ENCODE assay signal across 1 cellular context in genomic region chr12:56040963-56041578, GRCh38.
TF ChIP-seq lines count a peak whose summit lies in the region.

No MANE protein-coding gene starts in this region.

TF ChIP-seq in K562, 482 proteins besides CTCF, POLR2A, EP300 and RAD21 (continued from another document and continues in another):
- TF ChIP-seq THRA (IDR thresholded peaks at IDR 0.05) = no peak
- no peak for TF ChIP-seq MAFG (tag; conservative IDR thresholded peaks at IDR 0.05)
- TF ChIP-seq DEAF1 (CRISPR knock-in tag; IDR thresholded peaks at IDR 0.05) = peak; percentile 20; the same call in 1 of the 2 replicates
- no peak for TF ChIP-seq RREB1 (CRISPR knock-in tag; IDR thresholded peaks at IDR 0.05)
- TF ChIP-seq NFRKB (IDR thresholded peaks at IDR 0.05; ENCODE audit: low read depth) = no peak; the same call in 1 of the 2 replicates
- no peak for TF ChIP-seq RFX7 (CRISPR knock-in tag; IDR thresholded peaks at IDR 0.05)
- no peak for TF ChIP-seq MAFK (IDR thresholded peaks at IDR 0.05; ENCODE audit: low read length)
- TF ChIP-seq ZFP91 (CRISPR knock-in tag; IDR thresholded peaks at IDR 0.05) = no peak
- TF ChIP-seq DPF2 (IDR thresholded peaks at IDR 0.05) = no peak
- TF ChIP-seq HLTF (IDR thresholded peaks at IDR 0.05) = no peak
- TF ChIP-seq IRF9 (tag; IDR thresholded peaks at IDR 0.05) = no peak
- no peak for TF ChIP-seq RAD51 (IDR thresholded peaks at IDR 0.05; ENCODE audit: borderline replicate concordance, low read depth)
- TF ChIP-seq SMARCE1 (IDR thresholded peaks at IDR 0.05) = peak; percentile 9; the same call in 1 of the 2 replicates
- 0 out of 2 replicates have a peak, but pooled peaks have one; percentile 61 for TF ChIP-seq ADNP (tag; IDR thresholded peaks at IDR 0.05)
- no peak for TF ChIP-seq TRIM24 (IDR thresholded peaks at IDR 0.05)
- no peak for TF ChIP-seq XRCC4 (IDR thresholded peaks at IDR 0.05; ENCODE audit: extremely low read depth, insufficient read depth, insufficient read length)
- TF ChIP-seq MCM5 (IDR thresholded peaks at IDR 0.05; ENCODE audit: low read depth) = no peak
- no peak for TF ChIP-seq ATF1 (CRISPR knock-in tag; IDR thresholded peaks at IDR 0.05)
- no peak for TF ChIP-seq ATF1 (tag; IDR thresholded peaks at IDR 0.05)
- TF ChIP-seq ZNF407 (IDR thresholded peaks at IDR 0.05; ENCODE audit: low read depth) = no peak
- TF ChIP-seq ZNF212 (CRISPR knock-in tag; IDR thresholded peaks at IDR 0.05) = no peak
- TF ChIP-seq ZNF551 (CRISPR knock-in tag; IDR thresholded peaks at IDR 0.05) = no peak
- no peak for TF ChIP-seq TSC22D4 (tag; IDR thresholded peaks at IDR 0.05)
- TF ChIP-seq ZNF507 (tag; conservative IDR thresholded peaks at IDR 0.05) = no peak
- TF ChIP-seq DIDO1 (tag; IDR thresholded peaks at IDR 0.05; ENCODE audit: low read depth) = no peak
- TF ChIP-seq HCFC1 (IDR thresholded peaks at IDR 0.05; ENCODE audit: low read depth, low read length) = no peak
- TF ChIP-seq NCOA2 (IDR thresholded peaks at IDR 0.05; ENCODE audit: partially characterized antibody in 2 of 2) = no peak
- TF ChIP-seq NEUROD1 (IDR thresholded peaks at IDR 0.05; ENCODE audit: borderline replicate concordance, low read depth, low read length, partially characterized antibody) = no peak
- no peak for TF ChIP-seq CBX3 (IDR thresholded peaks at IDR 0.05; ENCODE audit: borderline replicate concordance in 1 of 2, low read length in 2 of 2)
- TF ChIP-seq GATA2 (CRISPR knock-in tag; IDR thresholded peaks at IDR 0.05) = no peak
- no peak for TF ChIP-seq SRSF1 (IDR thresholded peaks at IDR 0.05; ENCODE audit: low read depth, low read length)
- TF ChIP-seq POLR3A (IDR thresholded peaks at IDR 0.05; ENCODE audit: borderline replicate concordance, extremely low read depth, insufficient read depth, insufficient read length) = no peak
- TF ChIP-seq ZNF444 (CRISPR knock-in tag; IDR thresholded peaks at IDR 0.05) = no peak
- peak; percentile 22 for TF ChIP-seq BRD9 (IDR thresholded peaks at IDR 0.05; ENCODE audit: low read depth, partially characterized antibody)
- no peak for TF ChIP-seq MNT (conservative IDR thresholded peaks at IDR 0.05)
- no peak for TF ChIP-seq KAT8 (IDR thresholded peaks at IDR 0.05; ENCODE audit: low read depth)
- no peak for TF ChIP-seq HDAC3 (IDR thresholded peaks at IDR 0.05; ENCODE audit: borderline replicate concordance, partially characterized antibody)
- no peak for TF ChIP-seq ATF2 (CRISPR knock-in tag; IDR thresholded peaks at IDR 0.05)
- no peak for TF ChIP-seq KAT2B (IDR thresholded peaks at IDR 0.05; ENCODE audit: low read depth, low read length)
